In the genomic region with DNA sequence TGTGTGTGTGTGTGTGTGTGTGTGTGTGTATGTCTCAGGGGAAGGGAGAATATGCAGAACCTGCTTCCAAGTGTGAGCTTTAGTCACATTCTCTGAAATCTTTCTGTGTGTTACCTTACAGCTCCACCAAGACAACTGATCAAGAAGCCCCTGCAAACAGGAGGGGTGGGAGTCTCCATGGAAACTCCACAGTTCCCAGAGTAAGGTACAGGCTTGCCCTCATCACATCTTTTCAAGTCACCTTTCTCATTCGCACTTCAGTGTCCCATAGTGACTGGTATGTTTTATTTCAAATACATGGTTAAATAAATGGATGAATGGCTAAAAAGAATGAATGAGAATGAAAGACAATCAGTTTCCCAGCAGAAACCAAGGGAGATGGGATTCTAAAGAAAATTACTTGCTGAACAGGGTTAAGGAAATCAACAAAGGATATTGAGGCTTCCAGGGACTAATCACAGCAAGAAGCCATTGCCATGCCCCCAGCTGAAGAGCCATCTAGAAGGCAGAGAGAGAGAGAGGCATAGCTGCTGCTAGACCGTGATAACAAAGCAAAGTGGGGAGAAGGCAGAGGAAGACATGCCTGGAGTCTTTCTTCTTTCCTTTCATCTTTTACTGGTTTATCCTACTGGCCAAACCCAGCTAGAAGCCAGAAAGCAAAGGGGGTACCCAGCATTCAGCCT, we compare ENCODE assay signal across 24 cellular contexts.
"Had no signal": no experiment of that assay in that cellular context is flagged by ENCODE, and none has a peak within 500 bp of the region (broad histone marks: within the 10 kb centered on the region; RNA-seq: fewer than 3 reads in every experiment).

No MANE protein-coding gene starts in this region.

- H3K4me3 Mint-ChIP-seq: dendritic cell treated with granulocyte-macrophage colony-stimulating factor and Interleukin-4, amounts not matched to agents 40 ng/mL and 50 ng/mL, for 4 days; effector memory CD8-positive, alpha-beta T cell; naive thymus-derived CD4-positive, alpha-beta T cell; nephron progenitor cell; stimulated activated effector memory CD8-positive, alpha-beta T cell treated with anti-CD3 and anti-CD28 coated beads, Interleukin-12 subunit alpha, Interleukin-12 subunit beta, amount 100 ng/mL, for 72 hours; type B pancreatic cell had no signal

- H3K27ac Mint-ChIP-seq: dendritic cell treated with granulocyte-macrophage colony-stimulating factor and Interleukin-4, amounts not matched to agents 40 ng/mL and 50 ng/mL, for 4 days; effector memory CD8-positive, alpha-beta T cell; naive thymus-derived CD4-positive, alpha-beta T cell; nephron progenitor cell; stimulated activated effector memory CD8-positive, alpha-beta T cell treated with anti-CD3 and anti-CD28 coated beads, Interleukin-12 subunit alpha, Interleukin-12 subunit beta, amount 100 ng/mL, for 72 hours; type B pancreatic cell had no signal

- H3K27ac ChIP-seq: hepatocyte, left ventricle myocardium inferior, neutrophil, psoas muscle, right lobe of liver, suprapubic skin, thyroid gland had no signal

- ATAC-seq: effector memory CD8-positive, alpha-beta T cell; left cardiac atrium; naive thymus-derived CD4-positive, alpha-beta T cell; psoas muscle; right lobe of liver; stimulated activated effector memory CD8-positive, alpha-beta T cell treated with anti-CD3 and anti-CD28 coated beads, Interleukin-12 subunit alpha, Interleukin-12 subunit beta, amount 100 ng/mL, for 72 hours; stimulated activated naive CD8-positive, alpha-beta T cell treated with anti-CD3 and anti-CD28 coated beads, Interleukin-15, Interleukin-2, amounts not matched to agents 100 U/mL and 50 U/mL, for 24 hours had no signal

- H3K9me3 Mint-ChIP-seq: nephron progenitor cell, type B pancreatic cell had no signal

- H3K9me3 ChIP-seq: left ventricle myocardium inferior, neutrophil, psoas muscle, right lobe of liver, suprapubic skin, thyroid gland had no signal

- H3K27me3 ChIP-seq: hepatocyte, neutrophil, right lobe of liver, suprapubic skin, thyroid gland had no signal

- H3K4me1 Mint-ChIP-seq: naive thymus-derived CD4-positive, alpha-beta T cell; nephron progenitor cell; stimulated activated effector memory CD8-positive, alpha-beta T cell treated with anti-CD3 and anti-CD28 coated beads, Interleukin-12 subunit alpha, Interleukin-12 subunit beta, amount 100 ng/mL, for 72 hours had no signal

- H3K4me3 ChIP-seq: hepatocyte, left ventricle myocardium inferior, lung, psoas muscle, right lobe of liver, suprapubic skin, thyroid gland had no signal

- H2AFZ ChIP-seq: hepatocyte had no signal

- H3K36me3 ChIP-seq: left ventricle myocardium inferior, neutrophil, right lobe of liver, suprapubic skin, thyroid gland had no signal

- DNase-seq: effector memory CD8-positive, alpha-beta T cell; erythroblast; foreskin melanocyte; head of caudate nucleus; kidney; left cardiac atrium; left ventricle myocardium inferior; mesenchymal stem cell; naive thymus-derived CD4-positive, alpha-beta T cell; nephron progenitor cell; psoas muscle; retina; right lobe of liver; stimulated activated CD4-positive, alpha-beta T cell treated with anti-CD3 and anti-CD28 coated beads, Interleukin-4, amount 100 ng/mL, for 1 hour; stimulated activated CD8-positive, alpha-beta memory T cell treated with anti-CD3 and anti-CD28 coated beads, Interleukin-4, amount 100 ng/mL, for 48 hours; stimulated activated naive CD8-positive, alpha-beta T cell treated with anti-CD3 and anti-CD28 coated beads, Interleukin-15, Interleukin-2, amounts not matched to agents 100 U/mL and 50 U/mL, for 24 hours; thyroid gland had no signal

- H3K4me1 ChIP-seq: left ventricle myocardium inferior, psoas muscle, right lobe of liver, thyroid gland had no signal

- H3K36me3 Mint-ChIP-seq: naive thymus-derived CD4-positive, alpha-beta T cell; stimulated activated effector memory CD8-positive, alpha-beta T cell treated with anti-CD3 and anti-CD28 coated beads, Interleukin-12 subunit alpha, Interleukin-12 subunit beta, amount 100 ng/mL, for 72 hours; type B pancreatic cell had no signal

- H3K79me2 ChIP-seq: hepatocyte had no signal

- H3K4me2 ChIP-seq: hepatocyte had no signal

- H3K27me3 Mint-ChIP-seq: dendritic cell treated with granulocyte-macrophage colony-stimulating factor and Interleukin-4, amounts not matched to agents 40 ng/mL and 50 ng/mL, for 4 days; effector memory CD8-positive, alpha-beta T cell; type B pancreatic cell had no signal
